In genomic region chr4:1166509-1167243, GRCh38 we compare ENCODE assay signal across 8 cellular contexts. TPM values are rescaled to one million over a fixed set of nuclear protein-coding genes. Genes with fewer than 3 reads are reported as not detected.
DNase-seq lines count a peak whose midpoint lies in the region; ATAC-seq and TF ChIP-seq lines count a peak whose summit lies in the region.

No MANE protein-coding gene starts in this region.

- peaks cover 12% of the 10 kb centered on the region for H3K27me3 ChIP-seq in CD4-positive, alpha-beta T cell (ENCODE audit: control insufficient read depth, insufficient read depth, low read length)
- peaks cover 13 to 19% of the 10 kb centered on the region in 2 donors for H3K27me3 ChIP-seq in mucosa of rectum (ENCODE audit: control insufficient read depth in 2 of 2, insufficient read depth in 2 of 2, low read length in 2 of 2)

- peak overlapping the region; percentile 64 to 82 for H3K4me3 ChIP-seq in mucosa of rectum (ENCODE audit: low read length in 2 of 2)

- no peak for TF ChIP-seq CTCF in CD4-positive, alpha-beta T cell (IDR thresholded peaks at IDR 0.05)

- no peak overlapping the region for H3K9ac ChIP-seq in mucosa of rectum (ENCODE audit: low read depth in 1 of 2, low read length in 2 of 2)

- POLR2A ChIA-PET in CD4-positive, alpha-beta T cell (lab: Charles Lee): interaction anchor here (1.4 to 3.6 kb wide), 6 partner anchors 35 to 179 kb away, joined by 3 to 26 read pairs (median 7); partner anchors contain the start of gene CTBP1

- H3K4me1 Mint-ChIP-seq in CD4-positive, alpha-beta T cell (ENCODE audit: low read depth): peaks cover 25% of the 10 kb centered on the region

- H3K4me3 Mint-ChIP-seq in CD4-positive, alpha-beta T cell: peak overlapping the region; percentile 90

- H3K9me3 ChIP-seq in CD4-positive, alpha-beta T cell (ENCODE audit: control insufficient read depth, low read length): no peaks in the 10 kb centered on the region
- no peaks in the 10 kb centered on the region for H3K9me3 ChIP-seq in mucosa of rectum (ENCODE audit: control insufficient read depth in 2 of 2, low read length in 2 of 2)

- intact Hi-C loops in CD4-positive, alpha-beta T cell (cut with DNase I, micrococcal nuclease): loop anchor here (1.0 to 5.0 kb wide), 10 partner anchors 36 to 186 kb away; partner anchors contain the start of gene UVSSA (in 1 of the 2)

- peaks cover 14% of the 10 kb centered on the region for H3K27me3 Mint-ChIP-seq in CD4-positive, alpha-beta T cell

- H3K27ac ChIP-seq in CD4-positive, alpha-beta T cell (ENCODE audit: low read depth, low read length): no peak overlapping the region
- H3K27ac ChIP-seq in mucosa of rectum (ENCODE audit: low read depth in 2 of 2, low read length in 2 of 2): no peak overlapping the region

- H3K36me3 Mint-ChIP-seq in CD4-positive, alpha-beta T cell (ENCODE audit: low read depth): no peaks in the 10 kb centered on the region
- peaks cover 0 to 4% of the 10 kb centered on the region in 2 donors for H3K36me3 Mint-ChIP-seq in activated naive CD4-positive, alpha-beta T cell treated with anti-CD3 and anti-CD28 coated beads, Interleukin-2, amount 50 U/mL, for 72 hours

- H3K9me3 Mint-ChIP-seq in CD4-positive, alpha-beta T cell: no peaks in the 10 kb centered on the region
- no peaks in the 10 kb centered on the region for H3K9me3 Mint-ChIP-seq in activated naive CD4-positive, alpha-beta T cell treated with anti-CD3 and anti-CD28 coated beads, Interleukin-2, amount 50 U/mL, for 72 hours

- H3K36me3 ChIP-seq in mucosa of rectum (ENCODE audit: control insufficient read depth in 2 of 2, insufficient read depth in 2 of 2, low read length in 2 of 2): no peaks in the 10 kb centered on the region

- DNase-seq in CD4-positive, alpha-beta T cell: no peak
- no peak for DNase-seq in activated naive CD4-positive, alpha-beta T cell treated with anti-CD3 and anti-CD28 coated beads, Interleukin-2, amount 50 U/mL, for 72 hours (ENCODE audit: low spot score in 2 of 2)
- no peak for DNase-seq in stimulated activated CD4-positive, alpha-beta T cell treated with anti-CD3 and anti-CD28 coated beads, Interleukin-4, amount 100 ng/mL, for 1 hour
- DNase-seq in HCEC 1CT: no peak
- DNase-seq in NCI-H2029 treated with DMSO at 0.1 percent for 48 hours (lab: John Stamatoyannopoulos, UW): no peak

- ATAC-seq in CD4-positive, alpha-beta T cell (ENCODE audit: poor library complexity): no peak
- ATAC-seq in HG02798 (IDR thresholded peaks at IDR 0.05; ENCODE audit: poor library complexity, unreplicated experiment) (peak; percentile 6), GM21447 (IDR thresholded peaks at IDR 0.05; ENCODE audit: unreplicated experiment) (no peak)
- ATAC-seq in activated naive CD4-positive, alpha-beta T cell treated with anti-CD3 and anti-CD28 coated beads, Interleukin-2, amount 50 U/mL, for 72 hours: peak in 1 of 2 donors; percentile 4

- H3K27ac Mint-ChIP-seq in CD4-positive, alpha-beta T cell: peak overlapping the region; percentile 67
- peak overlapping the region; percentile 87 to 95 for H3K27ac Mint-ChIP-seq in activated naive CD4-positive, alpha-beta T cell treated with anti-CD3 and anti-CD28 coated beads, Interleukin-2, amount 50 U/mL, for 72 hours

- CTCF ChIA-PET in CD4-positive, alpha-beta T cell (lab: Charles Lee): interaction anchor here (1.0 to 3.5 kb wide), 8 partner anchors 21 to 186 kb away, joined by 3 to 38 read pairs (median 6); partner anchors contain the start of gene UVSSA

- peaks cover 10 to 15% of the 10 kb centered on the region in 2 donors for H3K4me1 ChIP-seq in mucosa of rectum (ENCODE audit: control insufficient read depth in 2 of 2, insufficient read depth in 2 of 2, low read length in 2 of 2)

RNA-seq across cellular contexts. Expression of gene SPON2, which starts 5.7 kb away (rescaled TPM):
- total RNA-seq in CD4-positive, alpha-beta T cell: 10 to 100 TPM; 12.8 to 15.7 TPM
- total RNA-seq in activated naive CD4-positive, alpha-beta T cell treated with anti-CD3 and anti-CD28 coated beads, Interleukin-2, amount 50 U/mL, for 72 hours: 10 to 100 TPM in 1 of 2 donors, 1 to 10 TPM in 1; 7.0 to 17.4 TPM

RNA-seq across cellular contexts. Expression of gene RNF212, which starts 53.3 kb away (rescaled TPM):
- 1 to 10 TPM; 5.6 to 8.3 TPM for total RNA-seq in CD4-positive, alpha-beta T cell
- 1 to 10 TPM; 3.5 to 4.5 TPM for total RNA-seq in activated naive CD4-positive, alpha-beta T cell treated with anti-CD3 and anti-CD28 coated beads, Interleukin-2, amount 50 U/mL, for 72 hours
